In the genomic region with DNA sequence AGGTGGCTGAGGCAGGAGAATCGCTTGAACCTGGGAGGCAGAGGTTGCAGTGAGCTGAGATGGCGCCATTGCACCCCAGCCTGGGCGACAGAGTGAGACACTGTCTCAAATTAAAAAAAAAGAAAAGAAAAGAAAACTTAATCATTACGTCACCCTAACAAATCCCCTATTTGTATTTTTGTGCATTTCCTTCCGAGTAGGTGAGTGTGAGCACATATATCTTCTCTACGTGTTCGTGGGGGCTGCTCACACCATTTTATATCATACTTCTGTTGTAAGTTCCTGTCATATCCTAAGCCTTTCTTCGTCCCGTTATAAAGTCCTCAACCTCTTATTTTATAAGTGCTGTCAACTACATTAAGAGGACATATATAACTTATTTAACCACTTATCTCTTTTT, we compare ENCODE assay signal across 17 cellular contexts. TPM values are rescaled to one million over a fixed set of nuclear protein-coding genes. Genes with fewer than 3 reads are reported as not detected.
DNase-seq lines count a peak whose midpoint lies in the region; ATAC-seq, FAIRE-seq and TF ChIP-seq lines count a peak whose summit lies in the region.
"Had no signal": no experiment of that assay in that cellular context is flagged by ENCODE, and none has a peak within 500 bp of the region (broad histone marks: within the 10 kb centered on the region; RNA-seq: fewer than 3 reads in every experiment).

No MANE protein-coding gene starts in this region.

- no TSS peak for BruUV-seq in HepG2 (replicated peaks; lab: Mats Ljungman, UMichigan)
- no TSS peak for BruUV-seq in K562 (replicated peaks; lab: Mats Ljungman, UMichigan)

- in situ Hi-C loops in HepG2 (cut with HindIII; ENCODE audit: extremely low pct_ligation_motif_present, low pct_unique_long_range_greater_than_20kb) (no loop called here), K562 (cut with MboI) (no loop called here)

- H3K9me1 ChIP-seq in K562 (ENCODE audit: control insufficient read depth, insufficient read depth, low read length): peaks cover 3% of the 10 kb centered on the region

- H3K27me3 Mint-ChIP-seq in immature natural killer cell (ENCODE audit: low read depth in 3 of 3): peaks cover 0 to 5% (median 2%) of the 10 kb centered on the region in 3 donors
- H3K27me3 Mint-ChIP-seq in endodermal cell (ENCODE audit: insufficient read depth): peaks cover 5% of the 10 kb centered on the region

- H3K36me3 Mint-ChIP-seq in immature natural killer cell (no peaks in the 10 kb centered on the region), endodermal cell (ENCODE audit: low read depth) (no peaks in the 10 kb centered on the region)

- H3K27me3 ChIP-seq in HepG2 (ENCODE audit: control insufficient read depth in 1 of 2, insufficient read depth in 2 of 2, low read length in 2 of 2) (peaks cover 0 to 9% of the 10 kb centered on the region in 2 experiments; a peak in 2 of 5 replicates), right lobe of liver (no peaks in the 10 kb centered on the region), OCI-LY3 (ENCODE audit: low read depth, low read length) (no peaks in the 10 kb centered on the region), K562 (ENCODE audit: control insufficient read depth in 2 of 2, insufficient read depth in 2 of 2, low read length in 2 of 2) (peaks cover 6 to 23% of the 10 kb centered on the region in 2 experiments; a peak in 3 of 5 replicates), Peyer's patch (no peaks in the 10 kb centered on the region), endodermal cell (ENCODE audit: control insufficient read depth, insufficient read depth, low read length, poor library complexity, severe bottlenecking) (no peaks in the 10 kb centered on the region)
- H3K27me3 ChIP-seq: BE2C had no signal

- intact Hi-C loops in HepG2 (cut with micrococcal nuclease; ENCODE audit: unreplicated experiment) (no loop called here), right lobe of liver (cut with DNase I) (no loop called here), K562 (cut with micrococcal nuclease) (loop anchor here (10.0 kb wide), 1 partner anchor 186 kb away; no protein-coding TSS in a partner anchor)

- H4K20me1 ChIP-seq in HepG2 (ENCODE audit: insufficient read depth, low read length) (no peaks in the 10 kb centered on the region), OCI-LY3 (ENCODE audit: insufficient read depth, low read length) (no peaks in the 10 kb centered on the region), K562 (replicated peaks; ENCODE audit: control insufficient read depth, insufficient read depth, low read length) (no peaks in the 10 kb centered on the region)

- H3K4me3 Mint-ChIP-seq in immature natural killer cell (no peak overlapping the region), endodermal cell (no peak overlapping the region)
- H3K4me3 Mint-ChIP-seq: CD4-positive, alpha-beta memory T cell had no signal

- H3K4me3 ChIP-seq in HepG2 (replicated peaks in 1 of 3; ENCODE audit: insufficient read depth in 1 of 3, low read depth in 2 of 3, low read length in 3 of 3) (no peak overlapping the region), right lobe of liver (no peak overlapping the region), OCI-LY3 (ENCODE audit: low read length) (no peak overlapping the region), K562 (no peak overlapping the region), Peyer's patch (no peak overlapping the region), endodermal cell (ENCODE audit: low read length) (no peak overlapping the region)

- H3K9me3 ChIP-seq in HepG2 (ENCODE audit: low read length): no peaks in the 10 kb centered on the region
- H3K9me3 ChIP-seq in right lobe of liver: no peaks in the 10 kb centered on the region
- no peaks in the 10 kb centered on the region for H3K9me3 ChIP-seq in OCI-LY3 (ENCODE audit: insufficient read depth, low read length)
- peaks cover 8% of the 10 kb centered on the region for H3K9me3 ChIP-seq in K562 (replicated peaks; ENCODE audit: control insufficient read depth, insufficient read depth, low read depth, low read length)
- no peaks in the 10 kb centered on the region for H3K9me3 ChIP-seq in Peyer's patch
- no peaks in the 10 kb centered on the region for H3K9me3 ChIP-seq in endodermal cell (ENCODE audit: control insufficient read depth, low read length)
- H3K9me3 ChIP-seq: BE2C had no signal

- H3K79me2 ChIP-seq in HepG2 (ENCODE audit: insufficient read depth, low read length) (no peaks in the 10 kb centered on the region), OCI-LY3 (ENCODE audit: low read length) (no peaks in the 10 kb centered on the region), K562 (ENCODE audit: control insufficient read depth, insufficient read depth, low read length) (no peaks in the 10 kb centered on the region)

- CTCF ChIA-PET in HepG2 (lab: Yijun Ruan, JAX; ENCODE audit: low intra/inter-chr PET ratio, low total read pairs) (no interaction called here), K562 (lab: Yijun Ruan, JAX; ENCODE audit: low intra/inter-chr PET ratio) (no interaction called here)

- WGBS in HepG2 (ENCODE audit: low lambda C conversion rate): 86% methylated on average over 9 of the region's 9 CpGs
- WGBS in right lobe of liver (ENCODE audit: insufficient coverage, low coverage, low lambda C conversion rate, missing lambda C conversion rate): 72% methylated on average over 6 of the region's 9 CpGs
- 29% methylated on average over 9 of the region's 9 CpGs for WGBS in K562 (ENCODE audit: insufficient coverage, low coverage, missing lambda C conversion rate)
- 93 to 96% methylated on average over 4 to 9 of the region's 9 CpGs for WGBS in endodermal cell (ENCODE audit: insufficient coverage in 1 of 2, insufficient read length in 1 of 2), 2 experiments

- FAIRE-seq in HepG2 (lab: Jason Lieb, UNC): no peak
- no peak for FAIRE-seq in K562 (lab: Jason Lieb, UNC)
- FAIRE-seq: G401.6 had no signal

- no peaks in the 10 kb centered on the region for H3K4me1 Mint-ChIP-seq in immature natural killer cell
- H3K4me1 Mint-ChIP-seq in endodermal cell: no peaks in the 10 kb centered on the region
- H3K4me1 Mint-ChIP-seq: CD4-positive, alpha-beta memory T cell had no signal

- H2AFZ ChIP-seq in HepG2 (ENCODE audit: low read length) (no peak overlapping the region), OCI-LY3 (ENCODE audit: low read depth, low read length) (no peak overlapping the region), K562 (ENCODE audit: low read depth, low read length) (no peak overlapping the region)

- TF ChIP-seq POLR2A in HepG2 (IDR thresholded peaks at IDR 0.05; ENCODE audit: insufficient read depth in 1 of 2, low read depth in 2 of 2, low read length in 2 of 2): no peak
- no peak for TF ChIP-seq POLR2A in right lobe of liver (IDR thresholded peaks at IDR 0.05)
- TF ChIP-seq POLR2A in K562 (conservative IDR thresholded peaks at IDR 0.05): no peak
- no peak for TF ChIP-seq POLR2A in Peyer's patch (IDR thresholded peaks at IDR 0.05)

- H3K4me2 ChIP-seq in HepG2 (ENCODE audit: low read depth, low read length): no peak overlapping the region
- peak overlapping the region; percentile 10; the same call in 1 of the 2 replicates for H3K4me2 ChIP-seq in OCI-LY3 (ENCODE audit: low read length)
- no peak overlapping the region for H3K4me2 ChIP-seq in K562 (ENCODE audit: insufficient read depth, low read length)
- H3K4me2 ChIP-seq: KMS-11 had no signal

- H3K9ac ChIP-seq in HepG2 (ENCODE audit: insufficient read depth, low read depth, low read length): no peak overlapping the region
- peak overlapping the region; percentile 86 for H3K9ac ChIP-seq in OCI-LY3 (ENCODE audit: low read length)
- H3K9ac ChIP-seq in K562 (ENCODE audit: insufficient read depth in 1 of 2, low read depth in 2 of 2, low read length in 2 of 2): no peak overlapping the region
- H3K9ac ChIP-seq in endodermal cell (ENCODE audit: extremely low read depth, low read length, poor library complexity, severe bottlenecking): no peak overlapping the region
- H3K9ac ChIP-seq: KMS-11 had no signal

- TF ChIP-seq RAD21 in HepG2 (CRISPR knock-in tag; IDR thresholded peaks at IDR 0.05) (no peak), K562 (CRISPR knock-in tag; conservative IDR thresholded peaks at IDR 0.05 in 1 of 2, IDR thresholded peaks at IDR 0.05 in 1 of 2) (no peak)

- H3K4me1 ChIP-seq in HepG2 (ENCODE audit: insufficient read depth, low read length) (peaks cover 17% of the 10 kb centered on the region), right lobe of liver (no peaks in the 10 kb centered on the region), OCI-LY3 (ENCODE audit: low read length) (peaks cover 92% of the 10 kb centered on the region), K562 (replicated peaks in 1 of 2; ENCODE audit: control insufficient read depth in 2 of 2, insufficient read depth in 2 of 2, low read length in 2 of 2) (peaks cover 11 to 12% of the 10 kb centered on the region in 2 experiments; a peak in 4 of 5 replicates), Peyer's patch (peaks cover 0 to 5% (median 2%) of the 10 kb centered on the region in 4 donors), endodermal cell (ENCODE audit: control insufficient read depth, insufficient read depth, low read length) (no peaks in the 10 kb centered on the region)
- H3K4me1 ChIP-seq: BE2C had no signal

- POLR2A ChIA-PET in HepG2 (lab: Yijun Ruan, JAX): interaction anchor here (1.0 kb wide), 1 partner anchor 261 kb away, joined by 3 read pairs; a partner anchor contains a TSS
- POLR2A ChIA-PET in K562 (lab: Yijun Ruan, JAX): interaction anchor here (1.0 to 2.1 kb wide), 3 partner anchors 12 to 27 kb away, joined by 3 to 5 read pairs (median 4); no protein-coding TSS in a partner anchor

- no peaks in the 10 kb centered on the region for H3K36me3 ChIP-seq in HepG2 (replicated peaks in 1 of 2; ENCODE audit: control insufficient read depth in 1 of 2, insufficient read depth in 2 of 2, low read length in 2 of 2)
- H3K36me3 ChIP-seq in right lobe of liver: no peaks in the 10 kb centered on the region
- peaks cover 9% of the 10 kb centered on the region for H3K36me3 ChIP-seq in OCI-LY3 (replicated peaks; ENCODE audit: low read depth, low read length)
- no peaks in the 10 kb centered on the region for H3K36me3 ChIP-seq in K562 (ENCODE audit: control insufficient read depth, insufficient read depth, low read length)
- no peaks in the 10 kb centered on the region for H3K36me3 ChIP-seq in Peyer's patch
- H3K36me3 ChIP-seq in endodermal cell (ENCODE audit: control insufficient read depth, insufficient read depth, low read length): no peaks in the 10 kb centered on the region
- H3K36me3 ChIP-seq: BE2C had no signal

- no peak for ATAC-seq in HepG2
- no peak for ATAC-seq in right lobe of liver
- ATAC-seq in K562: no peak
- ATAC-seq in GM19324 (IDR thresholded peaks at IDR 0.05; ENCODE audit: low FRiP score, unreplicated experiment): no peak
- ATAC-seq: HCT116 had no signal

- H3K27ac Mint-ChIP-seq in immature natural killer cell: no peak overlapping the region
- no peak overlapping the region for H3K27ac Mint-ChIP-seq in endodermal cell
- H3K27ac Mint-ChIP-seq: CD4-positive, alpha-beta memory T cell had no signal

- H3K27ac ChIP-seq in HepG2 (ENCODE audit: extremely low read length, insufficient read depth, low read length) (no peak overlapping the region), right lobe of liver (no peak overlapping the region), OCI-LY3 (ENCODE audit: low read length) (peak overlapping the region; percentile 96), K562 (ENCODE audit: extremely low read depth, low read depth, low read length) (no peak overlapping the region), Peyer's patch (no peak overlapping the region), endodermal cell (ENCODE audit: low read depth, low read length) (no peak overlapping the region)
- H3K27ac ChIP-seq: 22Rv1, C4-2B, KMS-11 had no signal

- no peak for TF ChIP-seq EP300 in HepG2 (IDR thresholded peaks at IDR 0.05; ENCODE audit: low read depth in 2 of 2, low read length in 2 of 2)
- TF ChIP-seq EP300 in HepG2 (CRISPR knock-in tag; IDR thresholded peaks at IDR 0.05; ENCODE audit: borderline replicate concordance): no peak
- no peak for TF ChIP-seq EP300 in K562 (IDR thresholded peaks at IDR 0.05; ENCODE audit: low read length)

- DNase-seq in HepG2 (ENCODE audit: low spot score) (no peak), right lobe of liver (no peak), K562 (ENCODE audit: extremely low read depth in 1 of 4, low spot score in 3 of 4) (no peak), immature natural killer cell (no peak), Peyer's patch (no peak), endodermal cell (no peak)
- DNase-seq: CD4-positive, alpha-beta memory T cell; EL; IMR-90 had no signal

- TF ChIP-seq CTCF in HepG2 (CRISPR knock-in tag; IDR thresholded peaks at IDR 0.05) (no peak), right lobe of liver (IDR thresholded peaks at IDR 0.05) (no peak), OCI-LY3 (IDR thresholded peaks at IDR 0.05; ENCODE audit: low read depth, low read length) (0 out of 2 replicates have a peak, but pooled peaks have one; percentile 10), K562 (IDR thresholded peaks at IDR 0.05 in 2 of 3, conservative IDR thresholded peaks at IDR 0.05 in 1 of 3; ENCODE audit: insufficient read depth in 2 of 3, low read depth in 1 of 3, low read length in 3 of 3) (no peak), Peyer's patch (IDR thresholded peaks at IDR 0.05) (no peak), endodermal cell (conservative IDR thresholded peaks at IDR 0.05) (no peak)

- H3K9me3 Mint-ChIP-seq in immature natural killer cell (no peaks in the 10 kb centered on the region), endodermal cell (no peaks in the 10 kb centered on the region)

RNA-seq across cellular contexts. Expression of a gene that starts 41.9 kb away (rescaled TPM):
- total RNA-seq in HepG2 (2016; rRNA removed; fragmentation: Illumina TruSeq; extraction: Trizol): 115 and 127 TPM in 2 replicates
- 58.9 and 75.1 TPM in 2 replicates for total RNA-seq in HepG2 (2016; cell fraction: cytosol; rRNA removed; fragmentation: Illumina TruSeq; extraction: Trizol; ENCODE audit: low read depth)
- 119 and 128 TPM in 2 replicates for total RNA-seq in HepG2 (2016; cell fraction: insoluble cytoplasmic fraction; rRNA removed; fragmentation: Illumina TruSeq; extraction: Trizol)
- 66.5 and 84.7 TPM in 2 replicates for total RNA-seq in HepG2 (2016; cell fraction: membrane; rRNA removed; fragmentation: Illumina TruSeq; extraction: Trizol)
- 73.9 and 76.5 TPM in 2 replicates for total RNA-seq in HepG2 (2016; cell fraction: nucleus; rRNA removed; fragmentation: Illumina TruSeq; extraction: Trizol)
- polyA plus RNA-seq in HepG2 (2011; rRNA removed): 113 and 127 TPM in 2 replicates
- 126 and 161 TPM in 2 replicates for polyA plus RNA-seq in HepG2 (2011; cell fraction: cytosol; rRNA removed)
- polyA plus RNA-seq in HepG2 (2011; cell fraction: nucleus; rRNA removed): 121 and 122 TPM in 2 replicates
- polyA plus RNA-seq in HepG2 (2012): 66.2 and 76.0 TPM in 2 replicates
- polyA plus RNA-seq in HepG2 (2016; cell fraction: cytosol; fragmentation: Illumina TruSeq; extraction: Trizol; ENCODE audit: low read depth): 48.7 and 72.2 TPM in 2 replicates
- polyA plus RNA-seq in HepG2 (2016; cell fraction: insoluble cytoplasmic fraction; fragmentation: Illumina TruSeq; extraction: Trizol; ENCODE audit: low read depth): 135 and 143 TPM in 2 replicates
- polyA plus RNA-seq in HepG2 (2016; cell fraction: membrane; fragmentation: Illumina TruSeq; extraction: Trizol; ENCODE audit: low read depth): 58.4 and 72.9 TPM in 2 replicates
- polyA plus RNA-seq in HepG2 (2016; cell fraction: nucleus; fragmentation: Illumina TruSeq; extraction: Trizol; ENCODE audit: insufficient read depth, low read depth): 111 and 117 TPM in 2 replicates
- 126 and 157 TPM in 2 replicates for polyA minus RNA-seq in HepG2 (2011; rRNA and poly(A)+ RNA removed; ENCODE audit: low replicate concordance)
- 42.8 and 47.7 TPM in 2 replicates for polyA minus RNA-seq in HepG2 (2011; cell fraction: cytosol; rRNA and poly(A)+ RNA removed)
- 54.1 and 61.8 TPM in 2 replicates for polyA minus RNA-seq in HepG2 (2011; cell fraction: nucleus; rRNA and poly(A)+ RNA removed)
- total RNA-seq in right lobe of liver: 100 to 1,000 TPM; 159 to 424 (median 359) TPM
- total RNA-seq in K562 (2011; cell fraction: chromatin; rRNA removed; ENCODE audit: low replicate concordance): 153 and 249 TPM in 2 replicates
- total RNA-seq in K562 (2011; cell fraction: nucleolus; rRNA removed): 152 and 167 TPM in 2 replicates
- total RNA-seq in K562 (2011; cell fraction: nucleoplasm; rRNA removed): 169 and 188 TPM in 2 replicates
- 142 and 188 TPM in 2 replicates for total RNA-seq in K562 (2014; rRNA removed)
- total RNA-seq in K562 (2014; rRNA removed; fragmentation: Illumina TruSeq; extraction: Trizol): 60.4 and 81.2 TPM in 2 replicates
- 124 and 128 TPM in 2 replicates for total RNA-seq in K562 (2015; rRNA removed; fragmentation: Illumina TruSeq; extraction: Trizol)
- 120 TPM in 2 replicates for total RNA-seq in K562 (2021)
- 140 and 170 TPM in 2 replicates for polyA plus RNA-seq in K562 (2011; rRNA removed)
- polyA plus RNA-seq in K562 (2011; cell fraction: cytosol; rRNA removed): 244 and 362 TPM in 2 replicates
- polyA plus RNA-seq in K562 (2011; cell fraction: nucleus; rRNA removed): 198 and 228 TPM in 2 replicates
- 125 and 212 TPM in 2 replicates for polyA plus RNA-seq in K562 (2012)
- polyA plus RNA-seq in K562 (2014; fragmentation: Illumina TruSeq; extraction: Trizol): 108 and 122 TPM in 2 replicates
- 10 to 100 TPM; 38.9 to 59.0 TPM for polyA plus RNA-seq in K562 (2014; fragmentation: Nextera tagmentation; extraction: Ambion mirVana)
- 144 and 164 TPM in 2 replicates for polyA plus RNA-seq in K562 (2014; rRNA removed)
- polyA minus RNA-seq in K562 (2011; rRNA and poly(A)+ RNA removed): 88.7 and 103 TPM in 2 replicates
- 76.4 and 82.6 TPM in 2 replicates for polyA minus RNA-seq in K562 (2011; cell fraction: cytosol; rRNA and poly(A)+ RNA removed)
- polyA minus RNA-seq in K562 (2011; cell fraction: nucleus; rRNA and poly(A)+ RNA removed): 75.5 and 95.9 TPM in 2 replicates
- 100 to 1,000 TPM in 1 of 3 donors, 10 to 100 TPM in 2; 78.3 to 141 (median 84.9) TPM for polyA plus RNA-seq in immature natural killer cell
- total RNA-seq in Peyer's patch: 100 to 1,000 TPM in 3 of 4 donors, 10 to 100 TPM in 1; 99.0 to 141 (median 114) TPM
- total RNA-seq in endodermal cell: 100 to 1,000 TPM; 105 to 128 TPM
- polyA plus RNA-seq in endodermal cell (2013, experiment 1 of 2): 105 TPM
- polyA plus RNA-seq in endodermal cell (2013, experiment 2 of 2): 92.7 TPM
